1 cellular context compared by ENCODE assay signal in the genomic region with DNA sequence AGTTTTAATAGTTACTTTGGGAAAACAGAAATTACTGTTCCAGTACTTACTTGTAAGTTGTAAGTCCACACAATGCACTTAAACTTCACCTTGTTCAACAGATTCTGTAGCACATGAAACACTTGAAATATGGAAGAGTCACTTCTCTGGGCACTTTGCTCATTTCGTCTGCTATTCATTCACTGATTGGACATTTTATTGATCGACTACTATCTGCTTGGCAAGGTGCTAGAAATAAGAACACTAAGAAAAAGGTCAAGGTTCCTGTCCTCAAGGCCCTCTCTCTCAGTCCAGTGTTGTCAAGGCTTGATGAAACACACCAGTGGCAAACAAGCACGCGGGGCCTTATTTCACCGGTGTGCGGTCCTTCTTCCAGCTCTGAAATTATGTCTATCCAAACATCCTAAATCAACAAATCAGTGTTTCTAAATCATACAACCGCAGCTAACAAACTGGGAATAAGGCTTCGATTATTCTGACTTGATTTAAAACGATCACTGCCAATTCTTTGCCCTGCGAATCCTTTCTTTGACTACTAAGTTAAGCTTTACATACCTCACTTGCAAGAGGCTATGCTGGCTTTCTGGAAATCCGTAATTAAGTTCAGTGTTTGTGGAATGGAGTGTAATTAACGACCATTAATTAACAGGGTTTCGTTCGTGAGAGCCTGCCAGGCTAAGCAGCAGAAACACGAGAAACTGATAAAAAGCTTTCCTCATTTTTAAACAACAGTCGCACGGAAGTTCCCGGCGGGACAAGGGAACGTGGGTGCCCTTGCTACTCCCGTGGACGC.
TF ChIP-seq lines count a peak whose summit lies in the region.

No MANE protein-coding gene starts in this region.

TF ChIP-seq in HepG2, 621 proteins besides CTCF, POLR2A, EP300 and RAD21 (continued from another document and continues in another):
- TF ChIP-seq ZBTB4 (CRISPR knock-in tag; IDR thresholded peaks at IDR 0.05; ENCODE audit: borderline replicate concordance) (no peak), CERS6 (CRISPR knock-in tag; IDR thresholded peaks at IDR 0.05) (no peak), ZNF446 (CRISPR knock-in tag; IDR thresholded peaks at IDR 0.05) (no peak), ZNF33A (CRISPR knock-in tag; IDR thresholded peaks at IDR 0.05; ENCODE audit: borderline replicate concordance) (0 out of 2 replicates have a peak, but pooled peaks have one; percentile 30), BATF2 (CRISPR knock-in tag; IDR thresholded peaks at IDR 0.05) (no peak; the same call in 1 of the 2 replicates), BHLHE40 (IDR thresholded peaks at IDR 0.05; ENCODE audit: low read length) (no peak), ZNF468 (CRISPR knock-in tag; IDR thresholded peaks at IDR 0.05) (no peak), IKZF4 (CRISPR knock-in tag; IDR thresholded peaks at IDR 0.05; ENCODE audit: borderline replicate concordance, low read depth, not compliant biosample characterization) (no peak), PHF21A (CRISPR knock-in tag; IDR thresholded peaks at IDR 0.05) (no peak), BRF2 (CRISPR knock-in tag; IDR thresholded peaks at IDR 0.05) (no peak), MYPOP (CRISPR knock-in tag; IDR thresholded peaks at IDR 0.05) (no peak), MTA3 (CRISPR knock-in tag; IDR thresholded peaks at IDR 0.05) (no peak), MTA1 (CRISPR knock-in tag; IDR thresholded peaks at IDR 0.05; ENCODE audit: borderline replicate concordance) (no peak), ZNF710 (CRISPR knock-in tag; IDR thresholded peaks at IDR 0.05; ENCODE audit: borderline replicate concordance) (no peak), DRAP1 (CRISPR knock-in tag; IDR thresholded peaks at IDR 0.05) (no peak), E2F1 (CRISPR knock-in tag; IDR thresholded peaks at IDR 0.05) (no peak), HNRNPL (IDR thresholded peaks at IDR 0.05; ENCODE audit: low read depth, low read length) (no peak)
- TF ChIP-seq, protein P1, sequence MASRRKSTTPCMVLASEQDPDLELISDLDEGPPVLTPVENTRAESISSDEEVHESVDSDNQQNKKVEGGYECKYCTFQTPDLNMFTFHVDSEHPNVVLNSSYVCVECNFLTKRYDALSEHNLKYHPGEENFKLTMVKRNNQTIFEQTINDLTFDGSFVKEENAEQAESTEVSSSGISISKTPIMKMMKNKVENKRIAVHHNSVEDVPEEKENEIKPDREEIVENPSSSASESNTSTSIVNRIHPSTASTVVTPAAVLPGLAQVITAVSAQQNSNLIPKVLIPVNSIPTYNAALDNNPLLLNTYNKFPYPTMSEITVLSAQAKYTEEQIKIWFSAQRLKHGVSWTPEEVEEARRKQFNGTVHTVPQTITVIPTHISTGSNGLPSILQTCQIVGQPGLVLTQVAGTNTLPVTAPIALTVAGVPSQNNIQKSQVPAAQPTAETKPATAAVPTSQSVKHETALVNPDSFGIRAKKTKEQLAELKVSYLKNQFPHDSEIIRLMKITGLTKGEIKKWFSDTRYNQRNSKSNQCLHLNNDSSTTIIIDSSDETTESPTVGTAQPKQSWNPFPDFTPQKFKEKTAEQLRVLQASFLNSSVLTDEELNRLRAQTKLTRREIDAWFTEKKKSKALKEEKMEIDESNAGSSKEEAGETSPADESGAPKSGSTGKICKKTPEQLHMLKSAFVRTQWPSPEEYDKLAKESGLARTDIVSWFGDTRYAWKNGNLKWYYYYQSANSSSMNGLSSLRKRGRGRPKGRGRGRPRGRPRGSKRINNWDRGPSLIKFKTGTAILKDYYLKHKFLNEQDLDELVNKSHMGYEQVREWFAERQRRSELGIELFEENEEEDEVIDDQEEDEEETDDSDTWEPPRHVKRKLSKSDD (CRISPR knock-in tag; IDR thresholded peaks at IDR 0.05; ENCODE audit: low read depth): no peak
- TF ChIP-seq, protein P2, sequence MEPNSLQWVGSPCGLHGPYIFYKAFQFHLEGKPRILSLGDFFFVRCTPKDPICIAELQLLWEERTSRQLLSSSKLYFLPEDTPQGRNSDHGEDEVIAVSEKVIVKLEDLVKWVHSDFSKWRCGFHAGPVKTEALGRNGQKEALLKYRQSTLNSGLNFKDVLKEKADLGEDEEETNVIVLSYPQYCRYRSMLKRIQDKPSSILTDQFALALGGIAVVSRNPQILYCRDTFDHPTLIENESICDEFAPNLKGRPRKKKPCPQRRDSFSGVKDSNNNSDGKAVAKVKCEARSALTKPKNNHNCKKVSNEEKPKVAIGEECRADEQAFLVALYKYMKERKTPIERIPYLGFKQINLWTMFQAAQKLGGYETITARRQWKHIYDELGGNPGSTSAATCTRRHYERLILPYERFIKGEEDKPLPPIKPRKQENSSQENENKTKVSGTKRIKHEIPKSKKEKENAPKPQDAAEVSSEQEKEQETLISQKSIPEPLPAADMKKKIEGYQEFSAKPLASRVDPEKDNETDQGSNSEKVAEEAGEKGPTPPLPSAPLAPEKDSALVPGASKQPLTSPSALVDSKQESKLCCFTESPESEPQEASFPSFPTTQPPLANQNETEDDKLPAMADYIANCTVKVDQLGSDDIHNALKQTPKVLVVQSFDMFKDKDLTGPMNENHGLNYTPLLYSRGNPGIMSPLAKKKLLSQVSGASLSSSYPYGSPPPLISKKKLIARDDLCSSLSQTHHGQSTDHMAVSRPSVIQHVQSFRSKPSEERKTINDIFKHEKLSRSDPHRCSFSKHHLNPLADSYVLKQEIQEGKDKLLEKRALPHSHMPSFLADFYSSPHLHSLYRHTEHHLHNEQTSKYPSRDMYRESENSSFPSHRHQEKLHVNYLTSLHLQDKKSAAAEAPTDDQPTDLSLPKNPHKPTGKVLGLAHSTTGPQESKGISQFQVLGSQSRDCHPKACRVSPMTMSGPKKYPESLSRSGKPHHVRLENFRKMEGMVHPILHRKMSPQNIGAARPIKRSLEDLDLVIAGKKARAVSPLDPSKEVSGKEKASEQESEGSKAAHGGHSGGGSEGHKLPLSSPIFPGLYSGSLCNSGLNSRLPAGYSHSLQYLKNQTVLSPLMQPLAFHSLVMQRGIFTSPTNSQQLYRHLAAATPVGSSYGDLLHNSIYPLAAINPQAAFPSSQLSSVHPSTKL (CRISPR knock-in tag; IDR thresholded peaks at IDR 0.05): no peak
- TF ChIP-seq, protein P3, sequence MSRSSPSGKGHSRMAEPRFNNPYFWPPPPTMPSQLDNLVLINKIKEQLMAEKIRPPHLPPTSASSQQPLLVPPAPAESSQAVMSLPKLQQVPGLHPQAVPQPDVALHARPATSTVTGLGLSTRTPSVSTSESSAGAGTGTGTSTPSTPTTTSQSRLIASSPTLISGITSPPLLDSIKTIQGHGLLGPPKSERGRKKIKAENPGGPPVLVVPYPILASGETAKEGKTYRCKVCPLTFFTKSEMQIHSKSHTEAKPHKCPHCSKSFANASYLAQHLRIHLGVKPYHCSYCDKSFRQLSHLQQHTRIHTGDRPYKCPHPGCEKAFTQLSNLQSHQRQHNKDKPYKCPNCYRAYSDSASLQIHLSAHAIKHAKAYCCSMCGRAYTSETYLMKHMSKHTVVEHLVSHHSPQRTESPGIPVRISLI (CRISPR knock-in tag; IDR thresholded peaks at IDR 0.05; ENCODE audit: borderline replicate concordance): no peak
- TF ChIP-seq, protein P4, sequence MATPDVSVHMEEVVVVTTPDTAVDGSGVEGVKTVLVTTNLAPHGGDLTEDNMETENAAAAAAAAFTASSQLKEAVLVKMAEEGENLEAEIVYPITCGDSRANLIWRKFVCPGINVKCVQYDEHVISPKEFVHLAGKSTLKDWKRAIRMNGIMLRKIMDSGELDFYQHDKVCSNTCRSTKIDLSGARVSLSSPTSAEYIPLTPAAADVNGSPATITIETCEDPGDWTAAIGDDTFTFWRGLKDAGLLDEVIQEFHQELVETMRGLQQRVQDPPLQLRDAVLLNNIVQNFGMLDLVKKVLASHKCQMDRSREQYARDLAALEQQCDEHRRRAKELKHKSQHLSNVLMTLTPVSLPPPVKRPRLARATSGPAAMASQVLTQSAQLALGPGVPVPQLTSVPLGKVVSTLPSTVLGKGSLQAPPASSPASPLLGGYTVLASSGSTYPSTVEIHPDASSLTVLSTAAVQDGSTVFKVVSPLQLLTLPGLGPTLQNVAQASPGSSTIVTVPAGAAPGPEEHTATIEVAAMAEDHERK (CRISPR knock-in tag; IDR thresholded peaks at IDR 0.05; ENCODE audit: low read depth): peak; percentile 18; the same call in 1 of the 2 replicates
